ENCODE assay signal across 1 cellular context in genomic region chrX:154802838-154803410, GRCh38.
A peak's percentile ranks its signal among the peaks of the same experiment; 100 is the strongest.
TF ChIP-seq lines count a peak whose summit lies in the region.

No MANE protein-coding gene starts in this region.

TF ChIP-seq in K562, 482 proteins besides CTCF, POLR2A, EP300 and RAD21:
- TF ChIP-seq CHD1 (IDR thresholded peaks at IDR 0.05; ENCODE audit: low read length) (peak; percentile 57), MLLT1 (IDR thresholded peaks at IDR 0.05) (peak; percentile 40 to 58; a peak in 3 of 4 replicates), PTRF (tag; IDR thresholded peaks at IDR 0.05) (no peak), PHF20 (IDR thresholded peaks at IDR 0.05; ENCODE audit: partially characterized antibody) (no peak), CBX1 (IDR thresholded peaks at IDR 0.05; ENCODE audit: low read depth) (no peak), ATF4 (CRISPR knock-in tag; IDR thresholded peaks at IDR 0.05) (no peak), KDM5B (IDR thresholded peaks at IDR 0.05; ENCODE audit: insufficient replicate concordance, low read depth, low read length) (peak; percentile 14), TCF3 (CRISPR knock-in tag; IDR thresholded peaks at IDR 0.05) (no peak)
